In the genomic region with DNA sequence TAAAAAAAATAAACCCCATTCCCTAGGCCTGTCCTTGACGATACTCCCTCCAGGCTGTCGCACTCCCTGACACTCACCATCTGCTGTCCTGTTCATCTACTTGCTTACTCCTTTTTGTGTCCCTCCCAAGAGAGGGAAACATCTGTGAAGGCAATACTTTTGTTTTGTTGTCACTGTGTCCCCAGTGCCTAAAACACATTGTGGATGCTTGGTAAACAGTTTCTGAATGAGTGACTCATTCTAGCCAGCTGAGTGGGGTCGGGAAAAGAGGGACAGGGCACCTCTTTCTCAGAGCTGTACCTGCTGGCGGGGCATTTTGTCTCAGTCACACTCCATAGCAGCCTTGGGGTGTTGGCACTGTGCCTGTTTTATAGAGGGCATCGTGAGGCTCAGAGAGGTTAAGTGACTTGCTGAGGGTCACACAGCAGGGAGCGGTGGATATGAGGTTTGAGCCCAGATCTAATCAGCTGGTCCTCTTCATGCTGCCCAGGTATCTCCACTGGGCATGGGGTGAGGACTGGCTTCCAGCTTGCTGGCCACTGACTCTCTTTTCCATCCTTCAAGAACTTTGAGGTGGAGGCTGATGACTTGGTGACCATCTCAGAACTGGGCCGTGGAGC, we compare ENCODE assay signal across 1 cellular context.
TF ChIP-seq lines count a peak whose summit lies in the region.

No MANE protein-coding gene starts in this region.

TF ChIP-seq in K562, 482 proteins besides CTCF, POLR2A, EP300 and RAD21 (continued from another document):
- TF ChIP-seq, protein P1, sequence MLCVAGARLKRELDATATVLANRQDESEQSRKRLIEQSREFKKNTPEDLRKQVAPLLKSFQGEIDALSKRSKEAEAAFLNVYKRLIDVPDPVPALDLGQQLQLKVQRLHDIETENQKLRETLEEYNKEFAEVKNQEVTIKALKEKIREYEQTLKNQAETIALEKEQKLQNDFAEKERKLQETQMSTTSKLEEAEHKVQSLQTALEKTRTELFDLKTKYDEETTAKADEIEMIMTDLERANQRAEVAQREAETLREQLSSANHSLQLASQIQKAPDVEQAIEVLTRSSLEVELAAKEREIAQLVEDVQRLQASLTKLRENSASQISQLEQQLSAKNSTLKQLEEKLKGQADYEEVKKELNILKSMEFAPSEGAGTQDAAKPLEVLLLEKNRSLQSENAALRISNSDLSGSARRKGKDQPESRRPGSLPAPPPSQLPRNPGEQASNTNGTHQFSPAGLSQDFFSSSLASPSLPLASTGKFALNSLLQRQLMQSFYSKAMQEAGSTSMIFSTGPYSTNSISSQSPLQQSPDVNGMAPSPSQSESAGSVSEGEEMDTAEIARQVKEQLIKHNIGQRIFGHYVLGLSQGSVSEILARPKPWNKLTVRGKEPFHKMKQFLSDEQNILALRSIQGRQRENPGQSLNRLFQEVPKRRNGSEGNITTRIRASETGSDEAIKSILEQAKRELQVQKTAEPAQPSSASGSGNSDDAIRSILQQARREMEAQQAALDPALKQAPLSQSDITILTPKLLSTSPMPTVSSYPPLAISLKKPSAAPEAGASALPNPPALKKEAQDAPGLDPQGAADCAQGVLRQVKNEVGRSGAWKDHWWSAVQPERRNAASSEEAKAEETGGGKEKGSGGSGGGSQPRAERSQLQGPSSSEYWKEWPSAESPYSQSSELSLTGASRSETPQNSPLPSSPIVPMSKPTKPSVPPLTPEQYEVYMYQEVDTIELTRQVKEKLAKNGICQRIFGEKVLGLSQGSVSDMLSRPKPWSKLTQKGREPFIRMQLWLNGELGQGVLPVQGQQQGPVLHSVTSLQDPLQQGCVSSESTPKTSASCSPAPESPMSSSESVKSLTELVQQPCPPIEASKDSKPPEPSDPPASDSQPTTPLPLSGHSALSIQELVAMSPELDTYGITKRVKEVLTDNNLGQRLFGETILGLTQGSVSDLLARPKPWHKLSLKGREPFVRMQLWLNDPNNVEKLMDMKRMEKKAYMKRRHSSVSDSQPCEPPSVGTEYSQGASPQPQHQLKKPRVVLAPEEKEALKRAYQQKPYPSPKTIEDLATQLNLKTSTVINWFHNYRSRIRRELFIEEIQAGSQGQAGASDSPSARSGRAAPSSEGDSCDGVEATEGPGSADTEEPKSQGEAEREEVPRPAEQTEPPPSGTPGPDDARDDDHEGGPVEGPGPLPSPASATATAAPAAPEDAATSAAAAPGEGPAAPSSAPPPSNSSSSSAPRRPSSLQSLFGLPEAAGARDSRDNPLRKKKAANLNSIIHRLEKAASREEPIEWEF (CRISPR knock-in tag; IDR thresholded peaks at IDR 0.05): no peak
- 0 out of 2 replicates have a peak, but pooled peaks have one; percentile 47 for TF ChIP-seq NFIC (IDR thresholded peaks at IDR 0.05)
- TF ChIP-seq HEY1 (CRISPR knock-in tag; IDR thresholded peaks at IDR 0.05; ENCODE audit: borderline replicate concordance): no peak
- TF ChIP-seq ADNP (tag; IDR thresholded peaks at IDR 0.05): peak; percentile 49; the same call in 1 of the 2 replicates
- TF ChIP-seq RBM25 (IDR thresholded peaks at IDR 0.05; ENCODE audit: low read depth, low read length, severe bottlenecking): peak; percentile 86
